Comparison of ENCODE assay signal across 1 cellular context in genomic region chr15:83449928-83450501, GRCh38.
TF ChIP-seq lines count a peak whose summit lies in the region.

No MANE protein-coding gene starts in this region.

TF ChIP-seq in K562, 482 proteins besides CTCF, POLR2A, EP300 and RAD21 (continues in another document):
- TF ChIP-seq MGA (IDR thresholded peaks at IDR 0.05) (no peak), RCOR1 (IDR thresholded peaks at IDR 0.05; ENCODE audit: borderline replicate concordance in 1 of 2, low read depth in 2 of 2, low read length in 2 of 2) (no peak), SLC30A9 (CRISPR knock-in tag; IDR thresholded peaks at IDR 0.05) (no peak), CBFA2T2 (conservative IDR thresholded peaks at IDR 0.05) (no peak), CBX3 (IDR thresholded peaks at IDR 0.05; ENCODE audit: borderline replicate concordance in 1 of 2, low read length in 2 of 2) (no peak), RNF219 (CRISPR knock-in tag; IDR thresholded peaks at IDR 0.05) (no peak), ZBTB43 (CRISPR knock-in tag; IDR thresholded peaks at IDR 0.05) (no peak), PKNOX1 (IDR thresholded peaks at IDR 0.05) (no peak), NR0B1 (IDR thresholded peaks at IDR 0.05; ENCODE audit: partially characterized antibody) (no peak), ELF1 (tag; IDR thresholded peaks at IDR 0.05) (no peak), NFE2 (IDR thresholded peaks at IDR 0.05; ENCODE audit: low read depth) (peak; percentile 63), MAFG (tag; conservative IDR thresholded peaks at IDR 0.05) (peak; percentile 85), NFE2L1 (tag; IDR thresholded peaks at IDR 0.05; ENCODE audit: borderline replicate concordance, low read depth) (0 out of 2 replicates have a peak, but pooled peaks have one; percentile 41), EZH2 (IDR thresholded peaks at IDR 0.05; ENCODE audit: borderline replicate concordance, low read depth, low read length) (no peak), BRF2 (IDR thresholded peaks at IDR 0.05; ENCODE audit: borderline replicate concordance, insufficient read depth, insufficient read length) (no peak), FOXJ3 (CRISPR knock-in tag; IDR thresholded peaks at IDR 0.05) (no peak), MCM5 (IDR thresholded peaks at IDR 0.05; ENCODE audit: low read depth) (no peak), CREM (IDR thresholded peaks at IDR 0.05; ENCODE audit: low read depth) (no peak), RERE (CRISPR knock-in tag; IDR thresholded peaks at IDR 0.05; ENCODE audit: borderline replicate concordance) (no peak), DACH1 (IDR thresholded peaks at IDR 0.05; ENCODE audit: partially characterized antibody) (no peak), PHF20 (IDR thresholded peaks at IDR 0.05; ENCODE audit: partially characterized antibody) (no peak), NFYB (IDR thresholded peaks at IDR 0.05; ENCODE audit: extremely low read depth, insufficient read length) (no peak), ZNF239 (CRISPR knock-in tag; IDR thresholded peaks at IDR 0.05) (no peak), ZNF316 (IDR thresholded peaks at IDR 0.05) (peak; percentile 91), MED1 (CRISPR knock-in tag; IDR thresholded peaks at IDR 0.05; ENCODE audit: borderline replicate concordance) (no peak), BACH1 (tag; IDR thresholded peaks at IDR 0.05) (no peak), CLOCK (CRISPR knock-in tag; IDR thresholded peaks at IDR 0.05; ENCODE audit: borderline replicate concordance) (no peak)
